ENCODE assay signal across 11 cellular contexts in the genomic region with DNA sequence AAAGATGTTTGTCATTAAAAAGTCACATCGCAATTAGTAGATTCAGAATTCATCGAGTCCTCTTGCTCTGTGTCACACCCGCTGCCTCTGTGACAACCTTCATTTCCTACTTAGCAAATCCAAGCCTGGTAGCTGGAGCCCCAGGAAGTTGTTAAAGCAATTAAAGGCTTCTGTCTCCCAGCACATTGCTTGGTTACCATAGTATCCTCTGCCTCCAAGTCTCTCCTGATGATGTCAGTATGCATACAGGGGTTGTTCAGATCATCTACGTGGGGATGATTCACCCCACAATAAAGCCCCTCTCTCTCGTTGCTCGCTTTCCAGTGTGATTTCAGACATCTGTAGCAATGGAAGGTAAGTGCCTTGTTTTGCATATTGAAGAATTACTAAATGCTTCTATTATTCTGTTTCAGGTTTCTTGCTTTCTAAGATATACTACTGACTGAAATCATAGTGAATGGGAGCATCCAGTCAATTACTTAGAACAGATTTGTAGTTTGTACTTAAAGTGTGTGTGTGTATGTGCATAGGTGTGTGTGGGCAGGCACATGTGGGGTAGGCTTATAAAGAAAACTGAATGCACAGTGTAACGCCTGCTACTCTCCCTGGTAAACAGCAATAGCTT. TPM values are rescaled to one million over a fixed set of nuclear protein-coding genes. Genes with fewer than 3 reads are reported as not detected.
DNase-seq lines count a peak whose midpoint lies in the region; ATAC-seq and FAIRE-seq lines count a peak whose summit lies in the region.
"Had no signal": no experiment of that assay in that cellular context is flagged by ENCODE, and none has a peak within 500 bp of the region (broad histone marks: within the 10 kb centered on the region; RNA-seq: fewer than 3 reads in every experiment).

No MANE protein-coding gene starts in this region.

- H3K27ac ChIP-seq in SJCRH30 = no peak overlapping the region
- H3K27ac ChIP-seq: uterus had no signal

- peak; percentile 99 for FAIRE-seq in islet of Langerhans (lab: Jason Lieb, UNC)
- FAIRE-seq: K562 had no signal

- H3K9me3 ChIP-seq in SJCRH30 (replicated peaks) = no peaks in the 10 kb centered on the region
- H3K9me3 ChIP-seq: uterus had no signal

- peaks cover 25% of the 10 kb centered on the region for H3K4me1 ChIP-seq in SJCRH30

- DNase-seq in COLO668 (lab: John Stamatoyannopoulos, UW; ENCODE audit: unreplicated experiment) (peak; percentile 56), LHCN-M2 (ENCODE audit: low read depth) (peak; percentile 67), SJCRH30 (peak; percentile 19 to 53), NCI-H1694 treated with DMSO at 0.1 percent for 48 hours (lab: John Stamatoyannopoulos, UW) (no peak), middle frontal gyrus (ENCODE audit: extremely low spot score, low spot score) (no peak)
- DNase-seq: aorta, uterus had no signal

- ATAC-seq in HG03571 (IDR thresholded peaks at IDR 0.05; ENCODE audit: unreplicated experiment) = no peak
- ATAC-seq in GM21360 (IDR thresholded peaks at IDR 0.05; ENCODE audit: unreplicated experiment) = no peak
- ATAC-seq: K562 had no signal

- no peak overlapping the region for H3K4me3 ChIP-seq in SJCRH30
- H3K4me3 ChIP-seq: K562, uterus had no signal

- no peaks in the 10 kb centered on the region for H3K36me3 ChIP-seq in SJCRH30
- H3K36me3 ChIP-seq: uterus had no signal

- no peaks in the 10 kb centered on the region for H3K27me3 ChIP-seq in SJCRH30
- H3K27me3 ChIP-seq: uterus had no signal

RNA-seq across cellular contexts. Expression of a gene that starts 52.9 kb away (rescaled TPM):
- 400 and 504 TPM in 2 replicates for total RNA-seq in LHCN-M2 (2014; rRNA removed)
- 114 TPM for polyA plus RNA-seq in LHCN-M2 (2012)
- total RNA-seq in SJCRH30 (2014; rRNA removed; shearing (Covaris generic)) = 136 and 144 TPM in 2 replicates

Comparison
In these comparisons a context has a peak if more than half of its experiments do, and no peak if none do; other contexts are left out.
1. DNase-seq: peak in COLO668 (single experiment), LHCN-M2 (single experiment) and SJCRH30 (2 of 2); none in NCI-H1694 treated with DMSO at 0.1 percent for 48 hours (single experiment) and middle frontal gyrus (single experiment).